ENCODE assay signal across 14 cellular contexts in genomic region chr3:143924522-143925381, GRCh38. TPM values are rescaled to one million over a fixed set of nuclear protein-coding genes. Genes with fewer than 3 reads are reported as not detected.
DNase-seq lines count a peak whose midpoint lies in the region; ATAC-seq, FAIRE-seq and TF ChIP-seq lines count a peak whose summit lies in the region.
"Had no signal": no experiment of that assay in that cellular context is flagged by ENCODE, and none has a peak within 500 bp of the region (broad histone marks: within the 10 kb centered on the region; RNA-seq: fewer than 3 reads in every experiment).

No MANE protein-coding gene starts in this region.

- H3K9me3 Mint-ChIP-seq in neural progenitor cell, result no peaks in the 10 kb centered on the region
- H3K9me3 Mint-ChIP-seq: activated CD4-positive, alpha-beta memory T cell treated with anti-CD3 and anti-CD28 coated beads, Interleukin-2, amount 10 ng/mL, durations not matched to agents 7 days and 5 days had no signal

- no peaks in the 10 kb centered on the region for H3K36me3 ChIP-seq in neural progenitor cell

- H3K4me3 ChIP-seq in GM12875 (ENCODE audit: low read depth, low read length) (peak overlapping the region; percentile 10), neural progenitor cell (no peak overlapping the region)

- TF ChIP-seq POLR2A in H54 (IDR thresholded peaks at IDR 0.05; ENCODE audit: low read depth, low read length), result no peak

- H3F3A ChIP-seq in neural progenitor cell (ENCODE audit: low read depth), result no peaks in the 10 kb centered on the region

- no peaks in the 10 kb centered on the region for H4K20me1 ChIP-seq in neural progenitor cell (ENCODE audit: low read depth)

- no peaks in the 10 kb centered on the region for H3K9me3 ChIP-seq in neural progenitor cell (ENCODE audit: low read depth)

- H3K79me2 ChIP-seq in neural progenitor cell (ENCODE audit: low read depth), result no peaks in the 10 kb centered on the region

- no peak overlapping the region for H3K9ac ChIP-seq in neural progenitor cell

- no peaks in the 10 kb centered on the region for H3K4me1 Mint-ChIP-seq in neural progenitor cell
- H3K4me1 Mint-ChIP-seq: activated CD4-positive, alpha-beta memory T cell treated with anti-CD3 and anti-CD28 coated beads, Interleukin-2, amount 10 ng/mL, durations not matched to agents 7 days and 5 days had no signal

- no peaks in the 10 kb centered on the region for H3K27me3 ChIP-seq in neural progenitor cell

- no peaks in the 10 kb centered on the region for H3K27me3 Mint-ChIP-seq in neural progenitor cell (ENCODE audit: insufficient read depth, low read depth)
- H3K27me3 Mint-ChIP-seq: activated CD4-positive, alpha-beta memory T cell treated with anti-CD3 and anti-CD28 coated beads, Interleukin-2, amount 10 ng/mL, durations not matched to agents 7 days and 5 days; activated naive CD8-positive, alpha-beta T cell had no signal

- H3K4me2 ChIP-seq in neural progenitor cell, result no peak overlapping the region

- no peak overlapping the region for H3K4me3 Mint-ChIP-seq in neural progenitor cell
- H3K4me3 Mint-ChIP-seq: activated CD4-positive, alpha-beta memory T cell treated with anti-CD3 and anti-CD28 coated beads, Interleukin-2, amount 10 ng/mL, durations not matched to agents 7 days and 5 days; activated naive CD8-positive, alpha-beta T cell had no signal

- FAIRE-seq in H54 (lab: Jason Lieb, UNC), result no peak
- FAIRE-seq: frontal cortex had no signal

- H3K36me3 Mint-ChIP-seq in neural progenitor cell, result no peaks in the 10 kb centered on the region
- H3K36me3 Mint-ChIP-seq: activated naive CD8-positive, alpha-beta T cell had no signal

- no peak overlapping the region for H3K27ac Mint-ChIP-seq in neural progenitor cell
- H3K27ac Mint-ChIP-seq: activated CD4-positive, alpha-beta memory T cell treated with anti-CD3 and anti-CD28 coated beads, Interleukin-2, amount 10 ng/mL, durations not matched to agents 7 days and 5 days; activated naive CD8-positive, alpha-beta T cell had no signal

- no peak for TF ChIP-seq CTCF in GM12875 (IDR thresholded peaks at IDR 0.05; ENCODE audit: borderline replicate concordance, insufficient read depth, low read depth, low read length)
- TF ChIP-seq CTCF in neural progenitor cell (IDR thresholded peaks at IDR 0.05), result no peak

- H3K27ac ChIP-seq in neural progenitor cell, result no peak overlapping the region

- no peak overlapping the region for H2AFZ ChIP-seq in neural progenitor cell (replicated peaks)

- DNase-seq in H54 (ENCODE audit: insufficient read length, low spot score) (no peak), AG20443 (ENCODE audit: low spot score) (no peak), neural progenitor cell (ENCODE audit: low spot score) (no peak)
- DNase-seq: activated CD4-positive, alpha-beta memory T cell treated with anti-CD3 and anti-CD28 coated beads, Interleukin-2, amount 10 ng/mL, durations not matched to agents 7 days and 5 days; C1 segment of cervical spinal cord; left cardiac atrium; stimulated activated naive CD4-positive, alpha-beta T cell treated with Interleukin-2 at 50 U/mL for 16 hours had no signal

- ATAC-seq in GM19351 (IDR thresholded peaks at IDR 0.05; ENCODE audit: unreplicated experiment) (peak; percentile 63), HG02759 (IDR thresholded peaks at IDR 0.05; ENCODE audit: unreplicated experiment) (peak; percentile 61), HG03521 (IDR thresholded peaks at IDR 0.05; ENCODE audit: unreplicated experiment) (peak; percentile 39), HG02763 (IDR thresholded peaks at IDR 0.05; ENCODE audit: unreplicated experiment) (no peak)
- ATAC-seq: left cardiac atrium had no signal

- H3K4me1 ChIP-seq in neural progenitor cell, result no peaks in the 10 kb centered on the region

RNA-seq across cellular contexts. Expression of gene DIPK2A, which starts 46.9 kb away (rescaled TPM):
- 29.9 and 49.0 TPM in 2 replicates for total RNA-seq in neural progenitor cell (ENCODE audit: low replicate concordance)
